In genomic region chr6:32192608-32193039, GRCh38 we compare ENCODE assay signal across 8 cellular contexts. TPM values are rescaled to one million over a fixed set of nuclear protein-coding genes. Genes with fewer than 3 reads are reported as not detected.
A peak's percentile ranks its signal among the peaks of the same experiment; 100 is the strongest.
DNase-seq lines count a peak whose midpoint lies in the region; TF ChIP-seq lines count a peak whose summit lies in the region.

A gene with protein sequence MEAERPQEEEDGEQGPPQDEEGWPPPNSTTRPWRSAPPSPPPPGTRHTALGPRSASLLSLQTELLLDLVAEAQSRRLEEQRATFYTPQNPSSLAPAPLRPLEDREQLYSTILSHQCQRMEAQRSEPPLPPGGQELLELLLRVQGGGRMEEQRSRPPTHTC (minus strand): TSS chr6:32192643. CDS start chr6:32192513, 130 bp downstream.

- peak within 1 kb of the TSS; percentile 99 for H2BK120ac ChIP-seq in mesenchymal stem cell (ENCODE audit: low read depth, low read length)

- H3K27ac Mint-ChIP-seq in T-helper 2 cell treated with Interferon-gamma antibody and Interleukin-4, amounts not matched to agents 5 μg/mL and 100 μg/mL, for 36 hours = peak within 1 kb of the TSS; percentile 97
- peak within 1 kb of the TSS; percentile 78 for H3K27ac Mint-ChIP-seq in chondrocyte (ENCODE audit: unreplicated experiment)

- H3K27ac ChIP-seq in mesenchymal stem cell (ENCODE audit: low read length, poor library complexity, severe bottlenecking) = no peak within 1 kb of the TSS
- H3K27ac ChIP-seq in thymus (ENCODE audit: low read depth) = peak within 1 kb of the TSS; percentile 93

- no peaks in the 10 kb centered on the region for H3K27me3 Mint-ChIP-seq in T-helper 2 cell treated with Interferon-gamma antibody and Interleukin-4, amounts not matched to agents 5 μg/mL and 100 μg/mL, for 36 hours (ENCODE audit: low read depth)
- no peaks in the 10 kb centered on the region for H3K27me3 Mint-ChIP-seq in chondrocyte (ENCODE audit: low read depth)

- peak within 1 kb of the TSS; percentile 90 to 98 for H3K4ac ChIP-seq in mesenchymal stem cell (ENCODE audit: low read depth in 1 of 2, low read length in 2 of 2)

- H3K4me3 Mint-ChIP-seq in T-helper 2 cell treated with Interferon-gamma antibody and Interleukin-4, amounts not matched to agents 5 μg/mL and 100 μg/mL, for 36 hours = peak within 1 kb of the TSS; percentile 100
- peak within 1 kb of the TSS; percentile 41 for H3K4me3 Mint-ChIP-seq in chondrocyte (ENCODE audit: unreplicated experiment)

- H3K9me3 ChIP-seq in mesenchymal stem cell (ENCODE audit: control insufficient read depth, low read length) (no peaks in the 10 kb centered on the region), thymus (ENCODE audit: control insufficient read depth) (no peaks in the 10 kb centered on the region)

- no peak within 1 kb of the TSS for H2BK5ac ChIP-seq in mesenchymal stem cell (ENCODE audit: low read depth, low read length, poor library complexity, severe bottlenecking)

- H3K14ac ChIP-seq in mesenchymal stem cell (ENCODE audit: low read length in 2 of 2) = peak within 1 kb of the TSS in 1 of 2 experiments; percentile 86

- peaks cover 37% of the 10 kb centered on the region for H3K4me1 Mint-ChIP-seq in T-helper 2 cell treated with Interferon-gamma antibody and Interleukin-4, amounts not matched to agents 5 μg/mL and 100 μg/mL, for 36 hours (ENCODE audit: low read depth)
- peaks cover 63% of the 10 kb centered on the region for H3K4me1 Mint-ChIP-seq in chondrocyte (ENCODE audit: low read depth)

- H3K4me3 ChIP-seq in mesenchymal stem cell (ENCODE audit: insufficient read depth in 1 of 2, low read depth in 1 of 2, low read length in 2 of 2) = no peak within 1 kb of the TSS
- peak within 1 kb of the TSS; percentile 92 for H3K4me3 ChIP-seq in thymus (ENCODE audit: low read length)

- H3K27me3 ChIP-seq in mesenchymal stem cell (ENCODE audit: control insufficient read depth in 1 of 2, insufficient read depth in 1 of 2, low read length in 2 of 2) (no peaks in the 10 kb centered on the region), thymus (ENCODE audit: control insufficient read depth, insufficient read depth) (no peaks in the 10 kb centered on the region)

- H3K36me3 ChIP-seq in mesenchymal stem cell (ENCODE audit: control insufficient read depth in 1 of 2, insufficient read depth in 2 of 2, low read depth in 1 of 2, low read length in 2 of 2) (peaks cover 5 to 11% of the 10 kb centered on the region in 2 experiments), thymus (ENCODE audit: control insufficient read depth, insufficient read depth) (peaks cover 18% of the 10 kb centered on the region)

- peak within 1 kb of the TSS; percentile 97 to 98 for H2BK12ac ChIP-seq in mesenchymal stem cell (ENCODE audit: low read length in 2 of 2)

- H4K91ac ChIP-seq in mesenchymal stem cell (ENCODE audit: low read length) = peak within 1 kb of the TSS; percentile 98

- H3K18ac ChIP-seq in mesenchymal stem cell (ENCODE audit: low read depth in 1 of 2, low read length in 2 of 2) = peak within 1 kb of the TSS; percentile 95 to 97

- TF ChIP-seq CTCF in chondrocyte (IDR thresholded peaks at IDR 0.05) = no peak

- peak within 1 kb of the TSS in 1 of 2 experiments; percentile 9 for H3K23ac ChIP-seq in mesenchymal stem cell (ENCODE audit: low read length in 2 of 2)

- peak within 1 kb of the TSS; percentile 100 for H4K8ac ChIP-seq in mesenchymal stem cell (ENCODE audit: low read length)

- peaks cover 42% of the 10 kb centered on the region for H3K36me3 Mint-ChIP-seq in T-helper 2 cell treated with Interferon-gamma antibody and Interleukin-4, amounts not matched to agents 5 μg/mL and 100 μg/mL, for 36 hours (ENCODE audit: low read depth)
- H3K36me3 Mint-ChIP-seq in chondrocyte (ENCODE audit: low read depth) = peaks cover under 1% of the 10 kb centered on the region

- peaks cover 13% of the 10 kb centered on the region for H3K79me1 ChIP-seq in mesenchymal stem cell (replicated peaks; ENCODE audit: low read length, poor library complexity, severe bottlenecking)

- no peak within 1 kb of the TSS for H3K4me2 ChIP-seq in mesenchymal stem cell (ENCODE audit: low read length, poor library complexity, severe bottlenecking)

- 72% methylated on average over 4 of the region's 5 CpGs for WGBS in mesenchymal stem cell
- 6% methylated on average over 5 of the region's 5 CpGs for whole genome bisulfite sequencing in thymus

- H2BK15ac ChIP-seq in mesenchymal stem cell (ENCODE audit: low read depth, poor library complexity, severe bottlenecking) = peak within 1 kb of the TSS; percentile 88

- H3K9me3 Mint-ChIP-seq in T-helper 2 cell treated with Interferon-gamma antibody and Interleukin-4, amounts not matched to agents 5 μg/mL and 100 μg/mL, for 36 hours = no peaks in the 10 kb centered on the region
- H3K9me3 Mint-ChIP-seq in chondrocyte (ENCODE audit: low read depth) = no peaks in the 10 kb centered on the region

- H2AK5ac ChIP-seq in mesenchymal stem cell (ENCODE audit: low read length, severe bottlenecking) = peak within 1 kb of the TSS; percentile 92

- peak within 1 kb of the TSS; percentile 36 for H3K9ac ChIP-seq in mesenchymal stem cell (ENCODE audit: low read length)

- DNase-seq in activated gamma-delta T cell treated with Interleukin-2 at 50 U/mL for 16 hours = peak; percentile 63
- no peak for DNase-seq in activated gamma-delta T cell (lab: John Stamatoyannopoulos, UW)
- DNase-seq in T-helper 2 cell treated with Interferon-gamma antibody and Interleukin-4, amounts not matched to agents 5 μg/mL and 100 μg/mL, for 36 hours (ENCODE audit: low spot score) = peak; percentile 56
- no peak for DNase-seq in chondrocyte (ENCODE audit: low spot score)
- DNase-seq in mesenchymal stem cell = peak; percentile 41
- no peak for DNase-seq in HuH-7.5 (ENCODE audit: low spot score)
- no peak for DNase-seq in hippocampal formation (lab: John Stamatoyannopoulos, UW)

- peak within 1 kb of the TSS; percentile 36 for H2AFZ ChIP-seq in mesenchymal stem cell (ENCODE audit: low read depth, low read length)

- H3K4me1 ChIP-seq in mesenchymal stem cell (ENCODE audit: control insufficient read depth, insufficient read depth, low read depth, low read length) (peaks cover 42% of the 10 kb centered on the region), thymus (ENCODE audit: control insufficient read depth, insufficient read depth, low read length) (peaks cover 42% of the 10 kb centered on the region)

RNA-seq across cellular contexts. Expression of the gene that starts here (rescaled TPM):
- total RNA-seq in chondrocyte = 3.6 to 5.6 TPM (median 5.4 TPM) in 3 replicates
- polyA plus RNA-seq in mesenchymal stem cell (2013, experiment 1 of 2) = 15.7 TPM
- polyA plus RNA-seq in mesenchymal stem cell (2013, experiment 2 of 2) = 14.7 TPM
- polyA plus RNA-seq in thymus = 146 TPM

Comparison
In these comparisons a context has a peak if more than half of its experiments do, and no peak if none do; other contexts are left out.
1. DNase-seq: peak in activated gamma-delta T cell treated with Interleukin-2 at 50 U/mL for 16 hours (single experiment), T-helper 2 cell treated with Interferon-gamma antibody and Interleukin-4, amounts not matched to agents 5 μg/mL and 100 μg/mL, for 36 hours (single experiment) and mesenchymal stem cell (single experiment); none in activated gamma-delta T cell (single experiment), chondrocyte (single experiment), HuH-7.5 (single experiment) and hippocampal formation (0 of 2).